Comparison of ENCODE assay signal across 9 cellular contexts in the genomic region with DNA sequence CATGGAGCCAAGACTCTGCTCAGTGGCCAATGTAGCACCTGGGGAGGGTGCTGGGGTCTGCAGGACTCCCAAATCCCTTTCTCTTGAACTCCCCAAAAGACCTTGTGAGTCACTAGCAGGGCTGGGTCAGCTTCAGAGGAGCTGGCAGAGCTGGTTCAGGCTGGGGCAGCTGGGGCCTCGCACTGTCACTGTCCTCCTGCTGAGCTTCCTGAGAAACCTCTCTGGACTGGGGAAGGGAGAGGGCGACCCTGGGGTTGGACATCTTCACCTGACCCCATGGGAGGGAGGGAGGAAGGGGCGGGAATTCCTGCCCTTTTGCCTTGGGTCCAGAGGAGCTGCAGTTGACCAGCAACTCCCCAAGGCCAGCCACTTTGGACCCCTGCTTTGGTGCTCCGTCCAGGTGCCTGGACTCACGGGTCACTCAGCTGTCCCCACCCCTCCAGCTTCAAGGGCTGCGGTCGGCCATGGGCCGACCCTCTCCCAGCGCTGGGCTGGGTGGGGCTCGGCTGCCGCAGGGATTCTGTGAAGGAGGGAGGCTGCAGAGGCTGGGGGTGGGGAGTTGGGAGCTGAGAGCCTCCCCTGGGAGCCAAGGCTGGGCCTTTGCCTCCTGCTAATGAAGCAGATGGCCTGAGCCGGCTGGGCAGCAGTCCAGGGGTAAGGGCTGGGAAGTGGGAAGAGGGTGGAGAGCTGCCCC. TPM values are rescaled to one million over a fixed set of nuclear protein-coding genes. Genes with fewer than 3 reads are reported as not detected.
DNase-seq lines count a peak whose midpoint lies in the region; ATAC-seq and TF ChIP-seq lines count a peak whose summit lies in the region.
"Had no signal": no experiment of that assay in that cellular context is flagged by ENCODE, and none has a peak within 500 bp of the region (broad histone marks: within the 10 kb centered on the region; RNA-seq: fewer than 3 reads in every experiment).

No MANE protein-coding gene starts in this region.

- H3K79me2 ChIP-seq in fibroblast of lung (ENCODE audit: control insufficient read depth, insufficient read depth, low read length), result no peaks in the 10 kb centered on the region

- no peak overlapping the region for H3K9ac ChIP-seq in fibroblast of lung (ENCODE audit: insufficient read depth, low read length)

- no peak overlapping the region for H3K4me2 ChIP-seq in fibroblast of lung (ENCODE audit: extremely low read depth, insufficient read depth, low read length)

- H3K4me1 Mint-ChIP-seq in activated naive CD4-positive, alpha-beta T cell treated with anti-CD3 and anti-CD28 coated beads, Interleukin-2, amount 50 U/mL, for 24 hours, result peaks cover 87% of the 10 kb centered on the region

- H3K27ac ChIP-seq in fibroblast of lung (ENCODE audit: insufficient read depth, low read length), result no peak overlapping the region
- peak overlapping the region; percentile 15 for H3K27ac ChIP-seq in thymus (ENCODE audit: low read depth)

- no peak overlapping the region for H2AFZ ChIP-seq in fibroblast of lung (ENCODE audit: low read length)

- H3K4me3 ChIP-seq in fibroblast of lung (replicated peaks in 1 of 4; ENCODE audit: control extremely low read depth in 1 of 4, insufficient read depth in 1 of 4, low read depth in 3 of 4, low read length in 4 of 4) (no peak overlapping the region), thymus (ENCODE audit: low read length) (no peak overlapping the region)

- peaks cover 18% of the 10 kb centered on the region for H3K4me1 ChIP-seq in fibroblast of lung (ENCODE audit: control insufficient read depth, extremely low read depth, insufficient read depth, low read length)
- H3K4me1 ChIP-seq in thymus (ENCODE audit: control insufficient read depth, insufficient read depth, low read length), result peaks cover 54% of the 10 kb centered on the region

- ATAC-seq in HG03565 (IDR thresholded peaks at IDR 0.05; ENCODE audit: unreplicated experiment), result no peak

- DNase-seq in activated naive CD4-positive, alpha-beta T cell treated with anti-CD3 and anti-CD28 coated beads, Interleukin-2, amount 50 U/mL, for 16 hours, result no peak
- DNase-seq in SHP77 treated with DMSO at 0.1 percent for 48 hours (lab: John Stamatoyannopoulos, UW), result peak; percentile 16
- DNase-seq in fibroblast of lung (ENCODE audit: low read depth in 2 of 2), result peak; percentile 23 to 64
- DNase-seq in NAMALWA (ENCODE audit: low spot score), result no peak
- no peak for DNase-seq in stimulated activated naive CD4-positive, alpha-beta T cell treated with Interleukin-2 at 50 U/mL for 16 hours (lab: John Stamatoyannopoulos, UW)
- DNase-seq: small intestine had no signal

- H3K9me3 Mint-ChIP-seq in activated naive CD4-positive, alpha-beta T cell treated with anti-CD3 and anti-CD28 coated beads, Interleukin-2, amount 50 U/mL, for 24 hours, result no peaks in the 10 kb centered on the region

- H3K27me3 ChIP-seq in fibroblast of lung (ENCODE audit: control insufficient read depth, insufficient read depth, low read length), result no peaks in the 10 kb centered on the region
- no peaks in the 10 kb centered on the region for H3K27me3 ChIP-seq in thymus (ENCODE audit: control insufficient read depth, insufficient read depth)

- peak overlapping the region; percentile 100 for H3K27ac Mint-ChIP-seq in activated naive CD4-positive, alpha-beta T cell treated with anti-CD3 and anti-CD28 coated beads, Interleukin-2, amount 50 U/mL, for 24 hours

- TF ChIP-seq CTCF in fibroblast of lung (conservative IDR thresholded peaks at IDR 0.05 in 1 of 2, IDR thresholded peaks at IDR 0.05 in 1 of 2; ENCODE audit: low read depth in 1 of 2, low read length in 2 of 2), result no peak

- H3K36me3 ChIP-seq in fibroblast of lung (ENCODE audit: control insufficient read depth, insufficient read depth, low read length) (no peaks in the 10 kb centered on the region), thymus (ENCODE audit: control insufficient read depth, insufficient read depth) (peaks cover 24% of the 10 kb centered on the region)

- H3K9me3 ChIP-seq in fibroblast of lung (ENCODE audit: control insufficient read depth, insufficient read depth, low read depth, low read length) (no peaks in the 10 kb centered on the region), thymus (ENCODE audit: control insufficient read depth) (no peaks in the 10 kb centered on the region)

- H3K36me3 Mint-ChIP-seq in activated naive CD4-positive, alpha-beta T cell treated with anti-CD3 and anti-CD28 coated beads, Interleukin-2, amount 50 U/mL, for 24 hours, result peaks cover 4% of the 10 kb centered on the region

- H4K20me1 ChIP-seq in fibroblast of lung (ENCODE audit: control insufficient read depth, extremely low read depth, insufficient read depth, low read length), result no peaks in the 10 kb centered on the region

- no peaks in the 10 kb centered on the region for H3K27me3 Mint-ChIP-seq in activated naive CD4-positive, alpha-beta T cell treated with anti-CD3 and anti-CD28 coated beads, Interleukin-2, amount 50 U/mL, for 24 hours

- WGBS in thymus, result 93% methylated on average over 12 of the region's 12 CpGs

- peak overlapping the region; percentile 39 for H3K4me3 Mint-ChIP-seq in activated naive CD4-positive, alpha-beta T cell treated with anti-CD3 and anti-CD28 coated beads, Interleukin-2, amount 50 U/mL, for 24 hours

RNA-seq across cellular contexts. Expression of a gene that starts 9.2 kb away (rescaled TPM):
- total RNA-seq in fibroblast of lung, result 2.8 and 3.1 TPM in 2 replicates
- 1.1 and 1.9 TPM in 2 replicates for polyA plus RNA-seq in fibroblast of lung
- polyA plus RNA-seq in fibroblast of lung (2012), result 2.6 and 6.2 TPM in 2 replicates
- polyA minus RNA-seq in fibroblast of lung (ENCODE audit: low replicate concordance), result 11.4 and 13.4 TPM in 2 replicates
- polyA plus RNA-seq in thymus, result 79.5 TPM

RNA-seq across cellular contexts. Expression of a gene that starts 31.0 kb away (rescaled TPM):
- total RNA-seq in fibroblast of lung, result not detected in 2 replicates
- polyA plus RNA-seq in fibroblast of lung, result not detected in 2 replicates
- not detected in 2 replicates for polyA plus RNA-seq in fibroblast of lung (2012)
- polyA minus RNA-seq in fibroblast of lung (ENCODE audit: low replicate concordance), result not detected in 2 replicates
- 0.21 TPM for polyA plus RNA-seq in thymus

Comparison
In these comparisons a context has a peak if more than half of its experiments do, and no peak if none do; other contexts are left out.
1. DNase-seq: peak in SHP77 treated with DMSO at 0.1 percent for 48 hours (single experiment) and fibroblast of lung (2 of 2); none in activated naive CD4-positive, alpha-beta T cell treated with anti-CD3 and anti-CD28 coated beads, Interleukin-2, amount 50 U/mL, for 16 hours (single experiment), NAMALWA (single experiment) and stimulated activated naive CD4-positive, alpha-beta T cell treated with Interleukin-2 at 50 U/mL for 16 hours (single experiment).
2. RNA of a gene that starts 9.2 kb away (polyA plus RNA-seq): 79.5 TPM in thymus (single experiment); 1.1 to 6.2 TPM in fibroblast of lung; every median in the first group is over 10 times any median in the second.